In genomic region chr18:58224425-58224750, GRCh38 we compare ENCODE assay signal across 9 cellular contexts.
DNase-seq lines count a peak whose midpoint lies in the region; TF ChIP-seq lines count a peak whose summit lies in the region.
"Had no signal": no experiment of that assay in that cellular context is flagged by ENCODE, and none has a peak within 500 bp of the region (broad histone marks: within the 10 kb centered on the region; RNA-seq: fewer than 3 reads in every experiment).

No MANE protein-coding gene starts in this region.

- H3K9me3 ChIP-seq in AG04450 (ENCODE audit: control insufficient read depth, insufficient read depth, low read length) (no peaks in the 10 kb centered on the region), Peyer's patch (no peaks in the 10 kb centered on the region), esophagus (ENCODE audit: control insufficient read depth in 2 of 2, insufficient read depth in 1 of 2, low read depth in 1 of 2, low read length in 1 of 2) (no peaks in the 10 kb centered on the region), parathyroid adenoma (ENCODE audit: control insufficient read depth, low read length) (no peaks in the 10 kb centered on the region)

- no peak overlapping the region for H3K4me2 ChIP-seq in parathyroid adenoma (ENCODE audit: low read length)

- H3K27ac ChIP-seq in AG04450 (ENCODE audit: low read depth, low read length) (peak overlapping the region; percentile 93), Peyer's patch (peak overlapping the region; percentile 28 to 95 (median 84)), esophagus (ENCODE audit: low read depth in 2 of 2, low read length in 1 of 2) (peak overlapping the region; percentile 81 to 92), parathyroid adenoma (peak overlapping the region; percentile 50)

- TF ChIP-seq CTCF in AG04450 (IDR thresholded peaks at IDR 0.05; ENCODE audit: low read depth, low read length): no peak
- TF ChIP-seq CTCF in Peyer's patch (IDR thresholded peaks at IDR 0.05): no peak
- no peak for TF ChIP-seq CTCF in parathyroid adenoma (IDR thresholded peaks at IDR 0.05)

- TF ChIP-seq POLR2A in Peyer's patch (IDR thresholded peaks at IDR 0.05): no peak

- no peak overlapping the region for H3K9ac ChIP-seq in parathyroid adenoma

- DNase-seq in AG04450 (ENCODE audit: low read depth, low spot score) (no peak), Peyer's patch (no peak), cerebellar nuclear complex (lab: John Stamatoyannopoulos, UW) (no peak), SKM-1 (lab: John Stamatoyannopoulos, UW; ENCODE audit: unreplicated experiment) (no peak), epidermal melanocyte (ENCODE audit: insufficient read length, low spot score) (no peak)
- no peak for DNase-seq in stimulated activated CD4-positive, alpha-beta T cell treated with anti-CD3 and anti-CD28 coated beads, Interleukin-2, amount 100 ng/mL, for 24 hours
- DNase-seq: T-helper 17 cell had no signal

- CTCF ChIA-PET in AG04450 (lab: Charles Lee): interaction anchor here (0.6 to 1.2 kb wide), 3 partner anchors 52 to 181 kb away, joined by 3 to 4 read pairs (median 4); partner anchors contain the start of gene NEDD4L

- H2AFZ ChIP-seq in parathyroid adenoma: peak overlapping the region; percentile 66

- H3K27me3 ChIP-seq in AG04450 (ENCODE audit: control insufficient read depth, insufficient read depth, low read length) (no peaks in the 10 kb centered on the region), Peyer's patch (no peaks in the 10 kb centered on the region), esophagus (ENCODE audit: control insufficient read depth in 1 of 2, insufficient read depth in 2 of 2, low read length in 2 of 2) (no peaks in the 10 kb centered on the region), parathyroid adenoma (ENCODE audit: control insufficient read depth, insufficient read depth, low read length) (no peaks in the 10 kb centered on the region)

- no peak overlapping the region; the same call in 1 of the 2 replicates for H3K4me3 ChIP-seq in AG04450 (ENCODE audit: low read depth, low read length)
- H3K4me3 ChIP-seq in Peyer's patch: peak overlapping the region in 1 of 4 donors; percentile 30
- peak overlapping the region in 1 of 2 donors; percentile 2 for H3K4me3 ChIP-seq in esophagus (ENCODE audit: low read depth in 1 of 2, low read length in 2 of 2)
- H3K4me3 ChIP-seq in parathyroid adenoma (ENCODE audit: low read depth, low read length): no peak overlapping the region

- peaks cover 2% of the 10 kb centered on the region for H3K79me2 ChIP-seq in parathyroid adenoma

- 34 to 35% methylated on average over 2 of the region's 2 CpGs for WGBS in esophagus, 2 donors

- POLR2A ChIA-PET in AG04450 (lab: Yijun Ruan, JAX): interaction anchor here (0.5 to 1.0 kb wide), 3 partner anchors 17 to 167 kb away, joined by 3 read pairs; no protein-coding TSS in a partner anchor

- no peaks in the 10 kb centered on the region for H3K36me3 ChIP-seq in Peyer's patch
- no peaks in the 10 kb centered on the region for H3K36me3 ChIP-seq in esophagus (ENCODE audit: control insufficient read depth in 2 of 2, insufficient read depth in 2 of 2, low read length in 1 of 2)
- no peaks in the 10 kb centered on the region for H3K36me3 ChIP-seq in parathyroid adenoma (ENCODE audit: control insufficient read depth, insufficient read depth, low read length)

- peaks cover 0 to 19% (median 2%) of the 10 kb centered on the region in 4 donors for H3K4me1 ChIP-seq in Peyer's patch
- H3K4me1 ChIP-seq in esophagus (ENCODE audit: control insufficient read depth in 2 of 2, insufficient read depth in 2 of 2, low read length in 1 of 2): peaks cover 7% of the 10 kb centered on the region in 2 donors
- peaks cover 13% of the 10 kb centered on the region for H3K4me1 ChIP-seq in parathyroid adenoma
